12 cellular contexts compared by ENCODE assay signal in genomic region chr10:33252324-33252723, GRCh38.
DNase-seq lines count a peak whose midpoint lies in the region; ATAC-seq, FAIRE-seq and TF ChIP-seq lines count a peak whose summit lies in the region.
"Had no signal": no experiment of that assay in that cellular context is flagged by ENCODE, and none has a peak within 500 bp of the region (broad histone marks: within the 10 kb centered on the region; RNA-seq: fewer than 3 reads in every experiment).

No MANE protein-coding gene starts in this region.

- peak; percentile 7 for DNase-seq in activated naive CD4-positive, alpha-beta T cell treated with anti-CD3 and anti-CD28 coated beads for 36 hours
- DNase-seq in activated naive CD4-positive, alpha-beta T cell treated with anti-CD3 and anti-CD28 coated beads, Interleukin-2, amount 50 U/mL, for 16 hours, result no peak
- DNase-seq in HTR-8/SVneo (ENCODE audit: insufficient read length, low spot score) (no peak), adipocyte (ENCODE audit: low read depth) (no peak), OCI-LY7 (ENCODE audit: low spot score) (no peak), D341Med (ENCODE audit: low spot score) (no peak)
- peak; percentile 39 for DNase-seq in stimulated activated CD8-positive, alpha-beta memory T cell treated with anti-CD3 and anti-CD28 coated beads, Interleukin-4, amount 100 ng/mL, for 48 hours
- DNase-seq: activated CD4-positive, CD25-positive, alpha-beta regulatory T cell; NCI-H2081; NCI-H526 treated with DMSO at 0.1 percent for 48 hours had no signal

- H3K4me1 Mint-ChIP-seq in activated naive CD4-positive, alpha-beta T cell treated with anti-CD3 and anti-CD28 coated beads for 36 hours (ENCODE audit: low read depth), result peaks cover 57% of the 10 kb centered on the region

- H3K9ac ChIP-seq in adipocyte (ENCODE audit: low read length), result peak overlapping the region; percentile 43

- H4K20me1 ChIP-seq in OCI-LY7 (ENCODE audit: insufficient read depth, low read length), result no peaks in the 10 kb centered on the region

- H3K4me2 ChIP-seq in OCI-LY7 (ENCODE audit: low read length), result no peak overlapping the region

- intact Hi-C loops in activated naive CD4-positive, alpha-beta T cell treated with anti-CD3 and anti-CD28 coated beads for 36 hours (cut with micrococcal nuclease), result loop anchor here (1.0 to 10.0 kb wide), 10 partner anchors 12 to 1030 kb away; partner anchors contain the start of gene ITGB1
- intact Hi-C loops in OCI-LY7 (cut with micrococcal nuclease; ENCODE audit: unreplicated experiment), result no loop called here

- H3K4me3 ChIP-seq in adipocyte (ENCODE audit: low read length) (no peak overlapping the region), OCI-LY7 (ENCODE audit: low read depth, low read length, poor library complexity, severe bottlenecking) (no peak overlapping the region)

- no peak for TF ChIP-seq CTCF in OCI-LY7 (conservative IDR thresholded peaks at IDR 0.05; ENCODE audit: low read length)

- H3K27ac Mint-ChIP-seq in activated naive CD4-positive, alpha-beta T cell treated with anti-CD3 and anti-CD28 coated beads for 36 hours, result peak overlapping the region; percentile 32

- FAIRE-seq in HTR-8/SVneo (lab: Jason Lieb, UNC), result peak; percentile 66

- H3K9me2 ChIP-seq in OCI-LY7 (ENCODE audit: insufficient read depth, low read length), result no peaks in the 10 kb centered on the region

- H3K27me3 Mint-ChIP-seq in activated naive CD4-positive, alpha-beta T cell treated with anti-CD3 and anti-CD28 coated beads for 36 hours (ENCODE audit: low read depth), result peaks cover 18% of the 10 kb centered on the region

- no peaks in the 10 kb centered on the region for H3K36me3 Mint-ChIP-seq in activated naive CD4-positive, alpha-beta T cell treated with anti-CD3 and anti-CD28 coated beads for 36 hours (ENCODE audit: low read depth)

- ATAC-seq in GM21447 (IDR thresholded peaks at IDR 0.05; ENCODE audit: unreplicated experiment), result no peak

- H2AFZ ChIP-seq in OCI-LY7 (ENCODE audit: low read length), result no peak overlapping the region

- H3K79me2 ChIP-seq in OCI-LY7 (ENCODE audit: insufficient read depth, low read depth, low read length), result no peaks in the 10 kb centered on the region

- peaks cover 95% of the 10 kb centered on the region for H3K36me3 ChIP-seq in adipocyte (ENCODE audit: control insufficient read depth, insufficient read depth, low read length, severe bottlenecking)
- no peaks in the 10 kb centered on the region for H3K36me3 ChIP-seq in OCI-LY7 (ENCODE audit: insufficient read depth, low read length)

- no peak overlapping the region for H3K4me3 Mint-ChIP-seq in activated naive CD4-positive, alpha-beta T cell treated with anti-CD3 and anti-CD28 coated beads for 36 hours
- H3K4me3 Mint-ChIP-seq: brain had no signal

- no TSS peak for BruUV-seq in OCI-LY7 (replicated peaks; lab: Mats Ljungman, UMichigan)

- POLR2A ChIA-PET in OCI-LY7 (lab: Charles Lee), result no interaction called here

- CTCF ChIA-PET in activated naive CD4-positive, alpha-beta T cell treated with anti-CD3 and anti-CD28 coated beads for 36 hours (lab: Charles Lee), result interaction anchor here (0.6 kb wide), 1 partner anchor 60 kb away, joined by 3 read pairs; no protein-coding TSS in a partner anchor
- CTCF ChIA-PET in OCI-LY7 (lab: Charles Lee; ENCODE audit: unreplicated experiment), result no interaction called here

- peaks cover 3% of the 10 kb centered on the region for H3K9me3 Mint-ChIP-seq in activated naive CD4-positive, alpha-beta T cell treated with anti-CD3 and anti-CD28 coated beads for 36 hours
- H3K9me3 Mint-ChIP-seq: brain had no signal

- H3K9me3 ChIP-seq in adipocyte (ENCODE audit: control insufficient read depth, low read length) (no peaks in the 10 kb centered on the region), OCI-LY7 (ENCODE audit: low read length) (no peaks in the 10 kb centered on the region)

- H3K4me1 ChIP-seq in adipocyte (ENCODE audit: control insufficient read depth, insufficient read depth, low read length) (peaks cover 37% of the 10 kb centered on the region), OCI-LY7 (ENCODE audit: insufficient read depth, low read length, poor library complexity, severe bottlenecking) (no peaks in the 10 kb centered on the region)

- no peak overlapping the region for H3K27ac ChIP-seq in OCI-LY7 (ENCODE audit: low read depth, low read length, poor library complexity, severe bottlenecking)

- H3K27me3 ChIP-seq in adipocyte (replicated peaks; ENCODE audit: control insufficient read depth, insufficient read depth, low read length), result no peaks in the 10 kb centered on the region

Comparison
In these comparisons a context has a peak if more than half of its experiments do, and no peak if none do; other contexts are left out.
1. DNase-seq: peak in activated naive CD4-positive, alpha-beta T cell treated with anti-CD3 and anti-CD28 coated beads for 36 hours (single experiment) and stimulated activated CD8-positive, alpha-beta memory T cell treated with anti-CD3 and anti-CD28 coated beads, Interleukin-4, amount 100 ng/mL, for 48 hours (single experiment); none in activated naive CD4-positive, alpha-beta T cell treated with anti-CD3 and anti-CD28 coated beads, Interleukin-2, amount 50 U/mL, for 16 hours (single experiment), HTR-8/SVneo (single experiment), adipocyte (single experiment), OCI-LY7 (single experiment) and D341Med (single experiment).